ENCODE assay signal across 14 cellular contexts in genomic region chr5:159309689-159310433, GRCh38. TPM values are rescaled to one million over a fixed set of nuclear protein-coding genes. Genes with fewer than 3 reads are reported as not detected.
DNase-seq lines count a peak whose midpoint lies in the region; ATAC-seq and TF ChIP-seq lines count a peak whose summit lies in the region.
"Had no signal": no experiment of that assay in that cellular context is flagged by ENCODE, and none has a peak within 500 bp of the region (broad histone marks: within the 10 kb centered on the region; RNA-seq: fewer than 3 reads in every experiment).

No MANE protein-coding gene starts in this region.

- CTCF ChIA-PET in Caco-2 (lab: Charles Lee): interaction anchor here (1.0 to 2.6 kb wide), 2 partner anchors 23 to 153 kb away, joined by 3 to 9 read pairs; no protein-coding TSS in a partner anchor

- BruUV-seq in Caco-2 (replicated peaks; lab: Mats Ljungman, UMichigan): no TSS peak

- H3K9ac ChIP-seq in mucosa of rectum (ENCODE audit: low read depth in 1 of 2, low read length in 2 of 2): no peak overlapping the region

- H3K36me3 ChIP-seq in Caco-2 (ENCODE audit: control insufficient read depth, insufficient read depth, low read length): no peaks in the 10 kb centered on the region
- H3K36me3 ChIP-seq in mucosa of rectum (ENCODE audit: control insufficient read depth in 2 of 2, insufficient read depth in 2 of 2, low read length in 2 of 2): no peaks in the 10 kb centered on the region
- H3K36me3 ChIP-seq: suprapubic skin had no signal

- H3K36me3 Mint-ChIP-seq in Caco-2 (ENCODE audit: insufficient read depth, unreplicated experiment) (no peaks in the 10 kb centered on the region), progenitor cell of endocrine pancreas (ENCODE audit: insufficient read depth) (no peaks in the 10 kb centered on the region)

- H3K9me3 Mint-ChIP-seq in Caco-2 (ENCODE audit: unreplicated experiment) (no peaks in the 10 kb centered on the region), progenitor cell of endocrine pancreas (ENCODE audit: low read depth) (no peaks in the 10 kb centered on the region)

- no peak overlapping the region for H3K27ac ChIP-seq in mucosa of rectum (ENCODE audit: low read depth in 2 of 2, low read length in 2 of 2)
- H3K27ac ChIP-seq: suprapubic skin had no signal

- DNase-seq in Caco-2: no peak
- peak; percentile 55 for DNase-seq in cerebellar cortex (ENCODE audit: low spot score)
- no peak for DNase-seq in HPDE6-E6E7 (ENCODE audit: extremely low spot score)
- no peak for DNase-seq in progenitor cell of endocrine pancreas (ENCODE audit: low spot score, unreplicated experiment)
- DNase-seq in NCI-H1048 (lab: John Stamatoyannopoulos, UW): no peak
- DNase-seq: effector CD8-positive, alpha-beta T cell; NCI-H1092 treated with DMSO at 0.1 percent for 48 hours; T-helper 17 cell had no signal

- H3K9me3 ChIP-seq in Caco-2 (no peaks in the 10 kb centered on the region), mucosa of rectum (ENCODE audit: control insufficient read depth in 2 of 2, low read length in 2 of 2) (no peaks in the 10 kb centered on the region)
- H3K9me3 ChIP-seq: suprapubic skin had no signal

- no peak overlapping the region for H3K4me3 ChIP-seq in Caco-2 (ENCODE audit: low read depth, low read length)
- peak overlapping the region; percentile 47 to 65 for H3K4me3 ChIP-seq in mucosa of rectum (ENCODE audit: low read length in 2 of 2)

- no peak for TF ChIP-seq CTCF in Caco-2 (IDR thresholded peaks at IDR 0.05; ENCODE audit: insufficient read depth in 1 of 2, low read depth in 1 of 2, low read length in 1 of 2, severe bottlenecking in 1 of 2, unreplicated experiment in 1 of 2)
- TF ChIP-seq CTCF in progenitor cell of endocrine pancreas (IDR thresholded peaks at IDR 0.05; ENCODE audit: unreplicated experiment): no peak

- H3K4me3 Mint-ChIP-seq in Caco-2 (ENCODE audit: unreplicated experiment) (peak overlapping the region; percentile 65), progenitor cell of endocrine pancreas (ENCODE audit: low read depth) (no peak overlapping the region)

- H3K4me1 Mint-ChIP-seq in Caco-2 (ENCODE audit: low read depth, unreplicated experiment) (no peaks in the 10 kb centered on the region), progenitor cell of endocrine pancreas (ENCODE audit: low read depth) (peaks cover 3% of the 10 kb centered on the region)

- ATAC-seq in HG03159 (IDR thresholded peaks at IDR 0.05; ENCODE audit: unreplicated experiment) (peak; percentile 15), HG02798 (IDR thresholded peaks at IDR 0.05; ENCODE audit: poor library complexity, unreplicated experiment) (no peak)

- H3K27me3 ChIP-seq in Caco-2 (replicated peaks; ENCODE audit: control insufficient read depth, insufficient read depth, low read length) (no peaks in the 10 kb centered on the region), mucosa of rectum (ENCODE audit: control insufficient read depth in 2 of 2, insufficient read depth in 2 of 2, low read length in 2 of 2) (peaks cover 6 to 9% of the 10 kb centered on the region in 2 donors)

- intact Hi-C loops in Caco-2 (cut with micrococcal nuclease; ENCODE audit: unreplicated experiment): no loop called here

- POLR2A ChIA-PET in Caco-2 (lab: Charles Lee): no interaction called here

- peaks cover 4% of the 10 kb centered on the region; the same call in 1 of the 2 replicates for H3K4me1 ChIP-seq in Caco-2
- peaks cover 3 to 5% of the 10 kb centered on the region in 2 donors for H3K4me1 ChIP-seq in mucosa of rectum (ENCODE audit: control insufficient read depth in 2 of 2, insufficient read depth in 2 of 2, low read length in 2 of 2)

- H3K27me3 Mint-ChIP-seq in Caco-2 (ENCODE audit: insufficient read depth, unreplicated experiment): peaks cover 24% of the 10 kb centered on the region
- H3K27me3 Mint-ChIP-seq in progenitor cell of endocrine pancreas: peaks cover 53% of the 10 kb centered on the region

- H3K27ac Mint-ChIP-seq in Caco-2 (ENCODE audit: unreplicated experiment) (no peak overlapping the region), progenitor cell of endocrine pancreas (no peak overlapping the region)
- H3K27ac Mint-ChIP-seq: activated CD4-positive, alpha-beta T cell treated with anti-CD3 and anti-CD28 coated beads for 36 hours; T-helper 17 cell had no signal

RNA-seq across cellular contexts. Expression of gene IL12B, which starts 20.4 kb away (rescaled TPM):
- total RNA-seq in Caco-2 (2022) (not detected in 2 replicates), progenitor cell of endocrine pancreas (not detected in 2 replicates)
- total RNA-seq: activated CD4-positive, alpha-beta T cell treated with anti-CD3 and anti-CD28 coated beads for 36 hours; fibroblast of villous mesenchyme; suprapubic skin; T-helper 17 cell had no signal

RNA-seq across cellular contexts. Expression of gene UBLCP1, which starts 46.8 kb away (rescaled TPM):
- total RNA-seq in Caco-2 (2022): 23.0 and 23.2 TPM in 2 replicates
- total RNA-seq in progenitor cell of endocrine pancreas: 29.5 and 29.7 TPM in 2 replicates
